Comparison of ENCODE assay signal across 12 cellular contexts in genomic region chr3:9884555-9885165, GRCh38. TPM values are rescaled to one million over a fixed set of nuclear protein-coding genes. Genes with fewer than 3 reads are reported as not detected.
DNase-seq lines count a peak whose midpoint lies in the region; ATAC-seq, FAIRE-seq and TF ChIP-seq lines count a peak whose summit lies in the region.
"Had no signal": no experiment of that assay in that cellular context is flagged by ENCODE, and none has a peak within 500 bp of the region (broad histone marks: within the 10 kb centered on the region; RNA-seq: fewer than 3 reads in every experiment).

No MANE protein-coding gene starts in this region.

- no peaks in the 10 kb centered on the region for H3K36me3 ChIP-seq in small intestine (ENCODE audit: control insufficient read depth in 2 of 2, insufficient read depth in 2 of 2, low read length in 2 of 2)

- H3K4me3 ChIP-seq in fibroblast of the aortic adventitia (ENCODE audit: low read depth, low read length) (no peak overlapping the region), small intestine (ENCODE audit: low read depth in 1 of 2, low read length in 2 of 2) (no peak overlapping the region)

- ATAC-seq in HG03520 (IDR thresholded peaks at IDR 0.05; ENCODE audit: unreplicated experiment) (no peak), GM21381 (IDR thresholded peaks at IDR 0.05; ENCODE audit: unreplicated experiment) (no peak), HG03378 (IDR thresholded peaks at IDR 0.05; ENCODE audit: unreplicated experiment) (no peak)

- peak overlapping the region; percentile 89 to 90 for H3K27ac ChIP-seq in small intestine (ENCODE audit: low read depth in 1 of 2, low read length in 1 of 2)
- H3K27ac ChIP-seq: HL-60 had no signal

- FAIRE-seq in RCC 7860 (lab: Jason Lieb, UNC) (peak; percentile 25), small intestine (lab: Jason Lieb, UNC) (no peak)

- TF ChIP-seq CTCF in fibroblast of the aortic adventitia (IDR thresholded peaks at IDR 0.05; ENCODE audit: insufficient read depth, low read length) = no peak

- H3K4me1 ChIP-seq in small intestine (ENCODE audit: control insufficient read depth in 2 of 2, insufficient read depth in 1 of 2, low read depth in 1 of 2, low read length in 1 of 2) = no peaks in the 10 kb centered on the region

- H3K9me3 ChIP-seq in small intestine (ENCODE audit: control insufficient read depth, low read depth) = no peaks in the 10 kb centered on the region

- peak; percentile 68 for DNase-seq in GM04504 (ENCODE audit: low read depth)
- DNase-seq in RCC 7860 (ENCODE audit: low spot score) = peak; percentile 75
- peak; percentile 83 for DNase-seq in fibroblast of the aortic adventitia (ENCODE audit: low read depth)
- DNase-seq in small intestine = peak; percentile 97
- DNase-seq in stimulated activated CD4-positive, alpha-beta T cell treated with anti-CD3 and anti-CD28 coated beads, Interleukin-1b, Interleukin-23, amount 100 ng/mL, for 48 hours = no peak
- DNase-seq: amygdala, NCI-H526, occipital lobe had no signal

- WGBS in small intestine, 3 donors = 22 to 62% (median 48%) methylated on average over 11 of the region's 11 CpGs

- H3K27me3 ChIP-seq in small intestine (ENCODE audit: control insufficient read depth in 2 of 2, insufficient read depth in 2 of 2, low read length in 2 of 2) = no peaks in the 10 kb centered on the region

RNA-seq across cellular contexts. Expression of gene CIDEC, which starts 4.6 kb away (rescaled TPM):
- total RNA-seq in fibroblast of the aortic adventitia (ENCODE audit: low replicate concordance) = not detected in 2 replicates
- polyA plus RNA-seq in small intestine = 100 to 1,000 TPM in 2 of 3 donors, 10 to 100 TPM in 1; 62.5 to 748 (median 557) TPM
- total RNA-seq: occipital lobe had no signal

RNA-seq across cellular contexts. Expression of gene JAGN1, which starts 5.8 kb away (rescaled TPM):
- 9.8 and 25.8 TPM in 2 replicates for total RNA-seq in fibroblast of the aortic adventitia (ENCODE audit: low replicate concordance)
- polyA plus RNA-seq in small intestine = 10 to 100 TPM; 49.0 to 56.8 (median 54.9) TPM

RNA-seq across cellular contexts. Expression of gene IL17RE, which starts 18.0 kb away (rescaled TPM):
- 1.5 and 3.1 TPM in 2 replicates for total RNA-seq in fibroblast of the aortic adventitia (ENCODE audit: low replicate concordance)
- 10 to 100 TPM; 31.3 to 59.3 (median 41.4) TPM for polyA plus RNA-seq in small intestine
- total RNA-seq: occipital lobe had no signal

RNA-seq across cellular contexts. Expression of gene IL17RC, which starts 32.2 kb away (rescaled TPM):
- 47.9 and 52.2 TPM in 2 replicates for total RNA-seq in fibroblast of the aortic adventitia (ENCODE audit: low replicate concordance)
- polyA plus RNA-seq in small intestine = 10 to 100 TPM; 35.7 to 96.2 (median 45.0) TPM

RNA-seq across cellular contexts. Expression of gene RPUSD3, which starts 40.9 kb away (rescaled TPM):
- total RNA-seq in fibroblast of the aortic adventitia (ENCODE audit: low replicate concordance) = 21.3 and 25.8 TPM in 2 replicates
- 10 to 100 TPM; 19.2 to 41.1 (median 23.5) TPM for polyA plus RNA-seq in small intestine
